In genomic region chr4:107824367-107825071, GRCh38 we compare ENCODE assay signal across 8 cellular contexts. TPM values are rescaled to one million over a fixed set of nuclear protein-coding genes. Genes with fewer than 3 reads are reported as not detected.
DNase-seq lines count a peak whose midpoint lies in the region; ATAC-seq and TF ChIP-seq lines count a peak whose summit lies in the region.

Gene SGMS2, plus strand, starts transcription at chr4:107824932. Its CDS starts 70,622 bp downstream, at chr4:107895554.

- H3K4me1 ChIP-seq in esophagus muscularis mucosa, result peaks cover 5 to 49% (median 42%) of the 10 kb centered on the region in 4 donors

- peak within 1 kb of the TSS; percentile 86 to 97 (median 96) for H3K4me3 ChIP-seq in esophagus muscularis mucosa

- peak; percentile 80 for ATAC-seq in HG02798 (IDR thresholded peaks at IDR 0.05; ENCODE audit: poor library complexity, unreplicated experiment)

- no peaks in the 10 kb centered on the region for H3K9me3 ChIP-seq in esophagus muscularis mucosa

- no peaks in the 10 kb centered on the region for H3K36me3 ChIP-seq in esophagus muscularis mucosa

- peak within 1 kb of the TSS; percentile 96 to 99 (median 96) for H3K27ac ChIP-seq in esophagus muscularis mucosa (replicated peaks in 1 of 4)

- TF ChIP-seq CTCF in esophagus muscularis mucosa (IDR thresholded peaks at IDR 0.05), result no peak

- no peak for TF ChIP-seq EP300 in esophagus muscularis mucosa (IDR thresholded peaks at IDR 0.05)

- WGBS in esophagus muscularis mucosa, result 0% methylated on average over 13 of the region's 64 CpGs

- intact Hi-C loops in esophagus muscularis mucosa (cut with DNase I), result loop anchor here (5.0 kb wide), 2 partner anchors 67 to 83 kb away; no protein-coding TSS in a partner anchor

- no peak for TF ChIP-seq POLR2A in esophagus muscularis mucosa (IDR thresholded peaks at IDR 0.05; ENCODE audit: low read depth)

- H3K27me3 ChIP-seq in esophagus muscularis mucosa, result no peaks in the 10 kb centered on the region

- DNase-seq in NCI-H82 (lab: John Stamatoyannopoulos, UW), result peak; percentile 33
- no peak for DNase-seq in NCI-H82 treated with DMSO at 0.1 percent for 48 hours (lab: John Stamatoyannopoulos, UW; ENCODE audit: unreplicated experiment)
- peak; percentile 7 for DNase-seq in NCI-H2029 treated with DMSO at 0.1 percent for 48 hours (lab: John Stamatoyannopoulos, UW)
- peak; percentile 68 for DNase-seq in activated T-cell treated with anti-CD3 and anti-CD28 coated beads for 4 hours
- peak; percentile 97 for DNase-seq in esophagus muscularis mucosa (ENCODE audit: extremely low spot score)
- DNase-seq in mucosa of gallbladder (ENCODE audit: low spot score), result peak; percentile 90
- peak; percentile 81 for DNase-seq in stimulated activated CD8-positive, alpha-beta memory T cell treated with anti-CD3 and anti-CD28 coated beads, Interleukin-4, amount 100 ng/mL, for 48 hours

RNA-seq across cellular contexts. Expression of gene SGMS2, which starts in this region (rescaled TPM):
- total RNA-seq in esophagus muscularis mucosa, result 100 to 1,000 TPM; 278 to 487 (median 347) TPM
- total RNA-seq in mucosa of gallbladder, result 76.1 TPM
